18 cellular contexts compared by ENCODE assay signal in genomic region chr5:163377982-163378381, GRCh38. TPM values are rescaled to one million over a fixed set of nuclear protein-coding genes. Genes with fewer than 3 reads are reported as not detected.
DNase-seq lines count a peak whose midpoint lies in the region; ATAC-seq, FAIRE-seq and TF ChIP-seq lines count a peak whose summit lies in the region.
"Had no signal": no experiment of that assay in that cellular context is flagged by ENCODE, and none has a peak within 500 bp of the region (broad histone marks: within the 10 kb centered on the region; RNA-seq: fewer than 3 reads in every experiment).

No MANE protein-coding gene starts in this region.

- TF ChIP-seq RAD21 in H1 (IDR thresholded peaks at IDR 0.05 in 1 of 2, conservative IDR thresholded peaks at IDR 0.05 in 1 of 2; ENCODE audit: low read depth in 2 of 2, low read length in 2 of 2): no peak

- no peak for TF ChIP-seq CTCF in H1 (IDR thresholded peaks at IDR 0.05; ENCODE audit: control extremely low read depth in 1 of 3, insufficient read depth in 1 of 3, low read depth in 1 of 3, low read length in 3 of 3)

- H3K9me3 ChIP-seq in HUES48 (ENCODE audit: control insufficient read depth, insufficient read depth, low read length): no peaks in the 10 kb centered on the region
- H3K9me3 ChIP-seq in H1 (ENCODE audit: insufficient read depth in 2 of 2, low read depth in 1 of 2, low read length in 1 of 2): no peaks in the 10 kb centered on the region
- no peaks in the 10 kb centered on the region for H3K9me3 ChIP-seq in mesenchymal stem cell (ENCODE audit: control insufficient read depth, low read length)
- H3K9me3 ChIP-seq: BE2C had no signal

- no peaks in the 10 kb centered on the region for H4K20me1 ChIP-seq in H1 (replicated peaks in 1 of 2; ENCODE audit: control insufficient read depth in 1 of 2, insufficient read depth in 2 of 2, low read length in 2 of 2)

- H3K79me1 ChIP-seq in H1 (ENCODE audit: low read depth, low read length): no peaks in the 10 kb centered on the region
- no peaks in the 10 kb centered on the region for H3K79me1 ChIP-seq in mesenchymal stem cell (replicated peaks; ENCODE audit: low read length, poor library complexity, severe bottlenecking)

- no peak overlapping the region for H3K56ac ChIP-seq in H1 (replicated peaks; ENCODE audit: insufficient read length, low read depth, low read length)

- H2AK5ac ChIP-seq in H1 (ENCODE audit: low read depth, low read length): no peak overlapping the region
- peak overlapping the region; percentile 92 for H2AK5ac ChIP-seq in mesenchymal stem cell (ENCODE audit: low read length, severe bottlenecking)

- H3K23ac ChIP-seq in H1 (ENCODE audit: insufficient read length): no peak overlapping the region
- no peak overlapping the region for H3K23ac ChIP-seq in mesenchymal stem cell (ENCODE audit: low read length in 2 of 2)

- H4K5ac ChIP-seq in H1 (ENCODE audit: insufficient read length, low read depth, low read length): no peak overlapping the region

- H3K23me2 ChIP-seq in H1 (ENCODE audit: low read depth, low read length): no peaks in the 10 kb centered on the region

- H2BK12ac ChIP-seq in H1 (ENCODE audit: low read depth, low read length) (no peak overlapping the region), mesenchymal stem cell (ENCODE audit: low read length in 2 of 2) (no peak overlapping the region)

- no peak overlapping the region for H3K14ac ChIP-seq in H1 (ENCODE audit: insufficient read length)
- H3K14ac ChIP-seq in mesenchymal stem cell (ENCODE audit: low read length in 2 of 2): no peak overlapping the region

- no peaks in the 10 kb centered on the region for H3K79me2 ChIP-seq in H1 (ENCODE audit: control insufficient read depth in 1 of 2, insufficient read depth in 2 of 2, low read length in 2 of 2)

- H3K4ac ChIP-seq in H1 (replicated peaks; ENCODE audit: insufficient read length, low read depth, low read length) (no peak overlapping the region), mesenchymal stem cell (ENCODE audit: low read depth in 1 of 2, low read length in 2 of 2) (no peak overlapping the region)

- H3K4me3 ChIP-seq in HUES48 (ENCODE audit: low read depth, low read length) (no peak overlapping the region), H1 (ENCODE audit: extremely low read depth in 1 of 4, insufficient read depth in 2 of 4, low read depth in 3 of 4, low read length in 4 of 4) (no peak overlapping the region), mesenchymal stem cell (ENCODE audit: insufficient read depth in 1 of 2, low read depth in 1 of 2, low read length in 2 of 2) (no peak overlapping the region)

- DNase-seq in H1 (ENCODE audit: low read depth in 1 of 2, low spot score in 2 of 2) (peak in 1 of 2 experiments; percentile 50), mesenchymal stem cell (no peak), COLO829 (ENCODE audit: low spot score) (no peak)
- DNase-seq in activated CD4-positive, alpha-beta T cell treated with anti-CD3 and anti-CD28 coated beads for 48 hours: no peak
- DNase-seq: BE2C; CD4-positive, alpha-beta memory T cell; COR-L47; DND-41; GDM1; KBM-7 had no signal

- no peak overlapping the region for H2BK15ac ChIP-seq in H1 (ENCODE audit: low read length)
- no peak overlapping the region for H2BK15ac ChIP-seq in mesenchymal stem cell (ENCODE audit: low read depth, poor library complexity, severe bottlenecking)

- WGBS in H1 (ENCODE audit: extremely low coverage in 1 of 2, insufficient coverage in 1 of 2, insufficient read length in 1 of 2, insufficient replicate concordance in 2 of 2, low coverage in 1 of 2, low lambda C conversion rate in 2 of 2, missing lambda C conversion rate in 1 of 2), 2 experiments: 68% methylated on average over 6 of the region's 6 CpGs; no CpG with 5 or more reads in 1 of the 2 experiments
- 98% methylated on average over 6 of the region's 6 CpGs for WGBS in mesenchymal stem cell

- ATAC-seq in GM18907 (IDR thresholded peaks at IDR 0.05; ENCODE audit: unreplicated experiment) (no peak), HG03571 (IDR thresholded peaks at IDR 0.05; ENCODE audit: unreplicated experiment) (no peak)

- H4K8ac ChIP-seq in H1 (ENCODE audit: extremely low read depth, insufficient read depth, low read length): no peak overlapping the region
- no peak overlapping the region for H4K8ac ChIP-seq in mesenchymal stem cell (ENCODE audit: low read length)

- H3K9ac ChIP-seq in HUES48 (ENCODE audit: low read depth, low read length) (no peak overlapping the region), H1 (replicated peaks in 1 of 4; ENCODE audit: extremely low read depth in 1 of 4, low read depth in 3 of 4, low read length in 3 of 4) (no peak overlapping the region), mesenchymal stem cell (ENCODE audit: low read length) (no peak overlapping the region)

- H2BK20ac ChIP-seq in H1 (ENCODE audit: low read length): no peak overlapping the region

- H2AFZ ChIP-seq in H1 (ENCODE audit: low read length) (peak overlapping the region; percentile 13; the same call in 1 of the 2 replicates), mesenchymal stem cell (ENCODE audit: low read depth, low read length) (no peak overlapping the region)

- no peaks in the 10 kb centered on the region for H3K27me3 ChIP-seq in HUES48 (ENCODE audit: control insufficient read depth, insufficient read depth, low read length)
- H3K27me3 ChIP-seq in H1 (replicated peaks in 1 of 4; ENCODE audit: control insufficient read depth in 3 of 4, extremely low read depth in 1 of 4, insufficient read depth in 3 of 4, low read length in 3 of 4): no peaks in the 10 kb centered on the region
- H3K27me3 ChIP-seq in mesenchymal stem cell (ENCODE audit: control insufficient read depth in 1 of 2, insufficient read depth in 1 of 2, low read length in 2 of 2): no peaks in the 10 kb centered on the region
- H3K27me3 ChIP-seq: BE2C had no signal

- H3K4me1 ChIP-seq in HUES48 (ENCODE audit: control insufficient read depth, insufficient read depth, low read length): peaks cover 31% of the 10 kb centered on the region
- peaks cover 0 to 18% (median 5%) of the 10 kb centered on the region in 4 experiments; a peak in 4 of 7 replicates for H3K4me1 ChIP-seq in H1 (replicated peaks in 1 of 4; ENCODE audit: control insufficient read depth in 3 of 4, insufficient read depth in 4 of 4, low read length in 3 of 4)
- H3K4me1 ChIP-seq in mesenchymal stem cell (ENCODE audit: control insufficient read depth, insufficient read depth, low read depth, low read length): peaks cover 9% of the 10 kb centered on the region
- H3K4me1 ChIP-seq: BE2C had no signal

- H4K91ac ChIP-seq in H1 (replicated peaks; ENCODE audit: insufficient read length, low read length): no peak overlapping the region
- H4K91ac ChIP-seq in mesenchymal stem cell (ENCODE audit: low read length): no peak overlapping the region

- TF ChIP-seq POLR2A in H1 (IDR thresholded peaks at IDR 0.05; ENCODE audit: control extremely low read depth in 1 of 2, low read depth in 2 of 2, low read length in 2 of 2): no peak

- H3K27ac ChIP-seq in HUES48 (ENCODE audit: low read depth, low read length): peak overlapping the region; percentile 26
- H3K27ac ChIP-seq in H1 (ENCODE audit: low read depth, low read length): no peak overlapping the region
- H3K27ac ChIP-seq in mesenchymal stem cell (ENCODE audit: low read length, poor library complexity, severe bottlenecking): no peak overlapping the region
- H3K27ac ChIP-seq: C4-2B had no signal

- H2BK5ac ChIP-seq in H1 (ENCODE audit: low read depth, low read length): no peak overlapping the region
- H2BK5ac ChIP-seq in mesenchymal stem cell (ENCODE audit: low read depth, low read length, poor library complexity, severe bottlenecking): no peak overlapping the region

- H3K18ac ChIP-seq in H1 (ENCODE audit: extremely low read depth, low read length): peak overlapping the region; percentile 34; the same call in 1 of the 2 replicates
- no peak overlapping the region for H3K18ac ChIP-seq in mesenchymal stem cell (ENCODE audit: low read depth in 1 of 2, low read length in 2 of 2)

- no peak for TF ChIP-seq EP300 in H1 (IDR thresholded peaks at IDR 0.05; ENCODE audit: borderline replicate concordance in 1 of 2, low read depth in 2 of 2, low read length in 2 of 2)

- no peak for FAIRE-seq in H1 (lab: Jason Lieb, UNC)
- FAIRE-seq: GM12892, GM19239, H54, HTR-8/SVneo had no signal

- CTCF ChIA-PET in H1 (lab: Charles Lee; ENCODE audit: partially characterized antibody): interaction anchor here (0.5 to 1.9 kb wide), 5 partner anchors 29 to 1169 kb away, joined by 3 to 6 read pairs (median 3); no protein-coding TSS in a partner anchor

- H3K4me2 ChIP-seq in H1 (ENCODE audit: insufficient read depth in 1 of 2, low read depth in 2 of 2, low read length in 2 of 2) (peak overlapping the region in 1 of 2 experiments; percentile 29; a peak in 1 of 4 replicates), mesenchymal stem cell (ENCODE audit: low read length, poor library complexity, severe bottlenecking) (no peak overlapping the region)

- H2BK120ac ChIP-seq in H1 (replicated peaks; ENCODE audit: low read depth, low read length): no peak overlapping the region
- peak overlapping the region; percentile 49 for H2BK120ac ChIP-seq in mesenchymal stem cell (ENCODE audit: low read depth, low read length)

- H3K36me3 ChIP-seq in HUES48 (ENCODE audit: control insufficient read depth, insufficient read depth, low read length): no peaks in the 10 kb centered on the region
- H3K36me3 ChIP-seq in H1 (ENCODE audit: control insufficient read depth in 2 of 4, insufficient read depth in 4 of 4, low read length in 3 of 4): no peaks in the 10 kb centered on the region
- no peaks in the 10 kb centered on the region for H3K36me3 ChIP-seq in mesenchymal stem cell (ENCODE audit: control insufficient read depth in 1 of 2, insufficient read depth in 2 of 2, low read depth in 1 of 2, low read length in 2 of 2)
- H3K36me3 ChIP-seq: BE2C had no signal

- POLR2A ChIA-PET in H1 (lab: Charles Lee; ENCODE audit: partially characterized antibody): no interaction called here

TF ChIP-seq in H1, 55 proteins besides CTCF, POLR2A, EP300 and RAD21 (continues in another document):
- TF ChIP-seq E2F6 (IDR thresholded peaks at IDR 0.05): 0 out of 2 replicates have a peak, but pooled peaks have one; percentile 34

RNA-seq across cellular contexts. Expression of gene CCNG1, which starts 59.4 kb away (rescaled TPM):
- 363 and 369 TPM in 2 replicates for total RNA-seq in H1 (2021; fragmentation: NEBNext Ultra II Directional; extraction: Animal tissue kit (Norgen Biotek cat#: 25700))
- 84.2 and 165 TPM in 2 replicates for polyA plus RNA-seq in H1 (2011; rRNA removed)
- 161 TPM for polyA plus RNA-seq in H1 (2011; cell fraction: cytosol; rRNA removed)
- 578 TPM for polyA plus RNA-seq in H1 (2011; cell fraction: nucleus; rRNA removed)
- 406 to 539 TPM (median 492 TPM) in 4 replicates for polyA plus RNA-seq in H1 (2012, experiment 1 of 2)
- polyA plus RNA-seq in H1 (2012, experiment 2 of 2): 47.5 TPM
- polyA plus RNA-seq in H1 (2013, experiment 1 of 2): 418 TPM
- 323 TPM for polyA plus RNA-seq in H1 (2013, experiment 2 of 2)
- polyA minus RNA-seq in H1 (2011; rRNA and poly(A)+ RNA removed): 199 and 395 TPM in 2 replicates
- 114 TPM for polyA minus RNA-seq in H1 (2011; cell fraction: cytosol; rRNA and poly(A)+ RNA removed)
- 471 TPM for polyA minus RNA-seq in H1 (2011; cell fraction: nucleus; rRNA and poly(A)+ RNA removed)
- polyA plus RNA-seq in mesenchymal stem cell (2013, experiment 1 of 2): 162 TPM
- 165 TPM for polyA plus RNA-seq in mesenchymal stem cell (2013, experiment 2 of 2)
